8 cellular contexts compared by ENCODE assay signal in genomic region chr12:96986883-96987523, GRCh38.
DNase-seq lines count a peak whose midpoint lies in the region; ATAC-seq and TF ChIP-seq lines count a peak whose summit lies in the region.

No MANE protein-coding gene starts in this region.

- H3K4me3 ChIP-seq in Panc1 (ENCODE audit: low read depth in 2 of 2, low read length in 2 of 2) (no peak overlapping the region), esophagus muscularis mucosa (no peak overlapping the region)

- 54% methylated on average over 2 of the region's 2 CpGs for WGBS in esophagus muscularis mucosa

- H3K27ac ChIP-seq in Panc1 (ENCODE audit: low read length) (no peak overlapping the region), esophagus muscularis mucosa (replicated peaks in 1 of 4) (no peak overlapping the region)

- no peak for ATAC-seq in Panc1
- no peak for ATAC-seq in stimulated activated naive CD8-positive, alpha-beta T cell treated with anti-CD3 and anti-CD28 coated beads, Interleukin-15, amount 100 ng/mL, for 72 hours
- no peak for ATAC-seq in HG02884 (IDR thresholded peaks at IDR 0.05; ENCODE audit: unreplicated experiment)

- H3K36me3 ChIP-seq in Panc1 (ENCODE audit: control insufficient read depth, insufficient read depth, low read length) (no peaks in the 10 kb centered on the region), esophagus muscularis mucosa (no peaks in the 10 kb centered on the region)

- no TSS peak for BruUV-seq in Panc1 (replicated peaks; lab: Mats Ljungman, UMichigan)

- peaks cover 6% of the 10 kb centered on the region; the same call in 1 of the 2 replicates for H3K4me1 ChIP-seq in Panc1 (ENCODE audit: control insufficient read depth, insufficient read depth, low read length)
- peaks cover 5 to 25% (median 12%) of the 10 kb centered on the region in 4 donors for H3K4me1 ChIP-seq in esophagus muscularis mucosa

- no peak for TF ChIP-seq EP300 in esophagus muscularis mucosa (IDR thresholded peaks at IDR 0.05)

- H3K4me3 Mint-ChIP-seq in stimulated activated naive CD8-positive, alpha-beta T cell treated with anti-CD3 and anti-CD28 coated beads, Interleukin-15, amount 100 ng/mL, for 72 hours, result no peak overlapping the region

- peaks cover 10% of the 10 kb centered on the region for H3K4me1 Mint-ChIP-seq in stimulated activated naive CD8-positive, alpha-beta T cell treated with anti-CD3 and anti-CD28 coated beads, Interleukin-15, amount 100 ng/mL, for 72 hours

- no peak overlapping the region for H3K27ac Mint-ChIP-seq in stimulated activated naive CD8-positive, alpha-beta T cell treated with anti-CD3 and anti-CD28 coated beads, Interleukin-15, amount 100 ng/mL, for 72 hours

- H3K9me3 Mint-ChIP-seq in stimulated activated naive CD8-positive, alpha-beta T cell treated with anti-CD3 and anti-CD28 coated beads, Interleukin-15, amount 100 ng/mL, for 72 hours, result no peaks in the 10 kb centered on the region

- CTCF ChIA-PET in Panc1 (lab: Charles Lee), result interaction anchor here (0.6 kb wide), 2 partner anchors 401 to 431 kb away, joined by 5 read pairs; no protein-coding TSS in a partner anchor

- in situ Hi-C loops in Panc1 (cut with HindIII; ENCODE audit: low pct_unique_long_range_greater_than_20kb, low sequenced_read_pairs), result no loop called here

- POLR2A ChIA-PET in Panc1 (lab: Charles Lee), result no interaction called here

- peak; percentile 82 for DNase-seq in DMS53 treated with DMSO at 0.1 percent for 48 hours (lab: John Stamatoyannopoulos, UW; ENCODE audit: unreplicated experiment)
- peak; percentile 14 for DNase-seq in HPDE6-E6E7 (ENCODE audit: extremely low spot score)
- no peak for DNase-seq in Panc1 (ENCODE audit: low read depth, low spot score)
- no peak for DNase-seq in esophagus muscularis mucosa (ENCODE audit: extremely low spot score)
- peak; percentile 71 for DNase-seq in retina
- no peak for DNase-seq in stimulated activated naive CD8-positive, alpha-beta T cell treated with anti-CD3 and anti-CD28 coated beads, Interleukin-15, amount 100 ng/mL, for 72 hours
- DNase-seq in cardiac septum (ENCODE audit: low spot score), result no peak

- peaks cover 22% of the 10 kb centered on the region for H3K27me3 Mint-ChIP-seq in stimulated activated naive CD8-positive, alpha-beta T cell treated with anti-CD3 and anti-CD28 coated beads, Interleukin-15, amount 100 ng/mL, for 72 hours

- H3K9me3 ChIP-seq in Panc1 (ENCODE audit: control insufficient read depth, insufficient read depth, low read depth, low read length) (no peaks in the 10 kb centered on the region), esophagus muscularis mucosa (no peaks in the 10 kb centered on the region)

- TF ChIP-seq POLR2A in esophagus muscularis mucosa (IDR thresholded peaks at IDR 0.05; ENCODE audit: low read depth), result no peak

- intact Hi-C loops in Panc1 (cut with micrococcal nuclease; ENCODE audit: unreplicated experiment), result loop anchor here (2.0 to 5.0 kb wide), 3 partner anchors 322 to 1410 kb away; no protein-coding TSS in a partner anchor
- intact Hi-C loops in esophagus muscularis mucosa (cut with DNase I), result loop anchor here (5.0 to 10.0 kb wide), 3 partner anchors 320 to 1388 kb away; no protein-coding TSS in a partner anchor
- intact Hi-C loops in cardiac septum (cut with DNase I), result loop anchor here (5.0 kb wide), 1 partner anchor 410 kb away; no protein-coding TSS in a partner anchor

- TF ChIP-seq CTCF in Panc1 (IDR thresholded peaks at IDR 0.05) (peak; percentile 65; the same call in 1 of the 2 replicates), esophagus muscularis mucosa (IDR thresholded peaks at IDR 0.05) (peak; percentile 47 to 58 (median 58))

- H3K27me3 ChIP-seq in Panc1 (ENCODE audit: control insufficient read depth, insufficient read depth, low read length) (peaks cover 12% of the 10 kb centered on the region), esophagus muscularis mucosa (peaks cover 0 to 12% (median 0%) of the 10 kb centered on the region in 4 donors)

Comparison
In these comparisons a context has a peak if more than half of its experiments do, and no peak if none do; other contexts are left out.
1. DNase-seq: peak in DMS53 treated with DMSO at 0.1 percent for 48 hours (single experiment), HPDE6-E6E7 (single experiment) and retina (single experiment); none in Panc1 (single experiment), esophagus muscularis mucosa (single experiment), stimulated activated naive CD8-positive, alpha-beta T cell treated with anti-CD3 and anti-CD28 coated beads, Interleukin-15, amount 100 ng/mL, for 72 hours (0 of 2) and cardiac septum (single experiment).